Comparison of ENCODE assay signal across 1 cellular context in genomic region chr1:27772071-27772470, GRCh38.
TF ChIP-seq lines count a peak whose summit lies in the region.

No MANE protein-coding gene starts in this region.

TF ChIP-seq in SK-N-SH treated with all-trans-retinoic acid at 6 μM for 48 hours, 23 proteins besides CTCF, POLR2A, EP300 and RAD21 (continued from another document):
- no peak for TF ChIP-seq GLIS3 (CRISPR knock-in tag; IDR thresholded peaks at IDR 0.05)
- no peak for TF ChIP-seq RARB (CRISPR knock-in tag; IDR thresholded peaks at IDR 0.05)
- no peak for TF ChIP-seq BACH2 (CRISPR knock-in tag; IDR thresholded peaks at IDR 0.05; ENCODE audit: borderline replicate concordance)
- TF ChIP-seq OSR1 (CRISPR knock-in tag; IDR thresholded peaks at IDR 0.05) = no peak
- TF ChIP-seq TSHZ2 (CRISPR knock-in tag; IDR thresholded peaks at IDR 0.05) = no peak
